Comparison of ENCODE assay signal across 25 cellular contexts in the genomic region with DNA sequence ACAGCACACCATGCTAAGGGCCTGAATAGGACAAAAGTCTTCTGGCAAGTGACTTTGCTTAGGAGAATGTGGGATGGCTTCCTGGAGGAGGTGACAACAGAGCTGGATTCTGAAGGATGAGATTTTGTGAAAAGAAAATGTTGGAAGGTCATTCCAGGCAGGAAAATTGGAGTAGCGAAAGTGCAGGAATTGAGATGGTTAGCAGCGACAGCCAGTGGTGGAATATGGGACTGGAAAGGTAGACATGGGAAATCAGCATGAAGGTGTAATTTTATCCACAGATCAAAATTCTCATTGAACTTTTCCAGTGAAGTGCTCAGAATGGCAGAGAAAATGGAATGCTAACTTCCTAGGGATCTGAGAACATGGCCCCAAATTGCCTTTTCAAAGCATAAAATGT. TPM values are rescaled to one million over a fixed set of nuclear protein-coding genes. Genes with fewer than 3 reads are reported as not detected.
A peak's percentile ranks its signal among the peaks of the same experiment; 100 is the strongest.
DNase-seq lines count a peak whose midpoint lies in the region; ATAC-seq and TF ChIP-seq lines count a peak whose summit lies in the region.
"Had no signal": no experiment of that assay in that cellular context is flagged by ENCODE, and none has a peak within 500 bp of the region (broad histone marks: within the 10 kb centered on the region; RNA-seq: fewer than 3 reads in every experiment).

No MANE protein-coding gene starts in this region.

- H3K27me3 Mint-ChIP-seq in activated naive CD8-positive, alpha-beta T cell treated with anti-CD3 and anti-CD28 coated beads, Interleukin-2, amount 50 U/mL, for 24 hours = peaks cover 9% of the 10 kb centered on the region
- H3K27me3 Mint-ChIP-seq in activated naive CD8-positive, alpha-beta T cell treated with anti-CD3 and anti-CD28 coated beads for 36 hours = no peaks in the 10 kb centered on the region
- H3K27me3 Mint-ChIP-seq in effector memory CD8-positive, alpha-beta T cell = peaks cover 37 to 48% of the 10 kb centered on the region in 2 donors
- peaks cover 11% of the 10 kb centered on the region for H3K27me3 Mint-ChIP-seq in activated T-cell treated with anti-CD3 and anti-CD28 coated beads, Interleukin-2, amount 50 U/mL, for 24 hours

- H3K36me3 ChIP-seq in osteoblast (ENCODE audit: insufficient read depth, low read length) = no peaks in the 10 kb centered on the region

- no peak for DNase-seq in activated naive CD8-positive, alpha-beta T cell treated with anti-CD3 and anti-CD28 coated beads, Interleukin-2, amount 50 U/mL, for 24 hours
- no peak for DNase-seq in activated naive CD8-positive, alpha-beta T cell treated with anti-CD3 and anti-CD28 coated beads for 36 hours
- DNase-seq in fibroblast of the aortic adventitia (ENCODE audit: low read depth) (no peak), osteoblast (ENCODE audit: insufficient read length, low spot score, missing footprints) (no peak), SKM-1 (lab: John Stamatoyannopoulos, UW; ENCODE audit: unreplicated experiment) (no peak)
- no peak for DNase-seq in effector memory CD8-positive, alpha-beta T cell
- no peak for DNase-seq in activated T-cell treated with anti-CD3 and anti-CD28 coated beads, Interleukin-2, amount 50 U/mL, for 24 hours
- DNase-seq: COR-L47, DMS 273 treated with DMSO at 0.1 percent for 48 hours, DND-41, H7, Kasumi-1, NCI-H1105 treated with DMSO at 0.1 percent for 48 hours, NCI-H1694 treated with DMSO at 0.1 percent for 48 hours, NCI-H2107, NCI-H510A treated with DMSO at 0.1 percent for 48 hours, NCI-H82, PC-9, SIG-M5 had no signal

- H3K4me3 ChIP-seq in fibroblast of the aortic adventitia (ENCODE audit: low read depth, low read length) = no peak overlapping the region
- H3K4me3 ChIP-seq in osteoblast (ENCODE audit: insufficient read depth, low read length) = no peak overlapping the region
- H3K4me3 ChIP-seq: PC-9 had no signal

- H3K9me3 ChIP-seq in osteoblast (ENCODE audit: low read depth, low read length) = no peaks in the 10 kb centered on the region

- H3K4me3 Mint-ChIP-seq in activated naive CD8-positive, alpha-beta T cell treated with anti-CD3 and anti-CD28 coated beads, Interleukin-2, amount 50 U/mL, for 24 hours = no peak overlapping the region
- no peak overlapping the region for H3K4me3 Mint-ChIP-seq in activated naive CD8-positive, alpha-beta T cell treated with anti-CD3 and anti-CD28 coated beads for 36 hours
- no peak overlapping the region for H3K4me3 Mint-ChIP-seq in effector memory CD8-positive, alpha-beta T cell
- H3K4me3 Mint-ChIP-seq in activated T-cell treated with anti-CD3 and anti-CD28 coated beads, Interleukin-2, amount 50 U/mL, for 24 hours = no peak overlapping the region
- H3K4me3 Mint-ChIP-seq: CD14-positive monocyte had no signal

- no peak overlapping the region for H2AFZ ChIP-seq in osteoblast (ENCODE audit: low read length)
- H2AFZ ChIP-seq: PC-9 had no signal

- peaks cover 9% of the 10 kb centered on the region for H3K36me3 Mint-ChIP-seq in activated naive CD8-positive, alpha-beta T cell treated with anti-CD3 and anti-CD28 coated beads, Interleukin-2, amount 50 U/mL, for 24 hours (ENCODE audit: low read depth)
- peaks cover 6% of the 10 kb centered on the region for H3K36me3 Mint-ChIP-seq in activated naive CD8-positive, alpha-beta T cell treated with anti-CD3 and anti-CD28 coated beads for 36 hours
- peaks cover 3% of the 10 kb centered on the region for H3K36me3 Mint-ChIP-seq in effector memory CD8-positive, alpha-beta T cell (ENCODE audit: insufficient read depth)
- no peaks in the 10 kb centered on the region for H3K36me3 Mint-ChIP-seq in activated T-cell treated with anti-CD3 and anti-CD28 coated beads, Interleukin-2, amount 50 U/mL, for 24 hours (ENCODE audit: low read depth)
- H3K36me3 Mint-ChIP-seq: CD14-positive monocyte, IgD-negative memory B cell had no signal

- H4K20me1 ChIP-seq in osteoblast (ENCODE audit: insufficient read depth, low read length) = no peaks in the 10 kb centered on the region

- H3K4me2 ChIP-seq in osteoblast (ENCODE audit: insufficient read depth, low read length) = no peak overlapping the region
- H3K4me2 ChIP-seq: PC-9 had no signal

- H3K27me3 ChIP-seq in osteoblast (ENCODE audit: insufficient read depth, low read length) = peaks cover 68% of the 10 kb centered on the region

- H3K27ac ChIP-seq in osteoblast (ENCODE audit: low read depth, low read length) = no peak overlapping the region
- H3K27ac ChIP-seq: HL-60, PC-9, RWPE1 had no signal

- H3K4me1 Mint-ChIP-seq in activated naive CD8-positive, alpha-beta T cell treated with anti-CD3 and anti-CD28 coated beads, Interleukin-2, amount 50 U/mL, for 24 hours = peaks cover 71% of the 10 kb centered on the region
- peaks cover 36% of the 10 kb centered on the region for H3K4me1 Mint-ChIP-seq in activated naive CD8-positive, alpha-beta T cell treated with anti-CD3 and anti-CD28 coated beads for 36 hours
- H3K4me1 Mint-ChIP-seq in effector memory CD8-positive, alpha-beta T cell (ENCODE audit: low read depth in 2 of 2) = no peaks in the 10 kb centered on the region
- peaks cover 49% of the 10 kb centered on the region for H3K4me1 Mint-ChIP-seq in activated T-cell treated with anti-CD3 and anti-CD28 coated beads, Interleukin-2, amount 50 U/mL, for 24 hours (ENCODE audit: low read depth)

- peaks cover 5% of the 10 kb centered on the region for H3K9me3 Mint-ChIP-seq in activated naive CD8-positive, alpha-beta T cell treated with anti-CD3 and anti-CD28 coated beads, Interleukin-2, amount 50 U/mL, for 24 hours
- H3K9me3 Mint-ChIP-seq in activated naive CD8-positive, alpha-beta T cell treated with anti-CD3 and anti-CD28 coated beads for 36 hours = peaks cover 1% of the 10 kb centered on the region
- H3K9me3 Mint-ChIP-seq in effector memory CD8-positive, alpha-beta T cell = no peaks in the 10 kb centered on the region
- no peaks in the 10 kb centered on the region for H3K9me3 Mint-ChIP-seq in activated T-cell treated with anti-CD3 and anti-CD28 coated beads, Interleukin-2, amount 50 U/mL, for 24 hours
- H3K9me3 Mint-ChIP-seq: CD14-positive monocyte, IgD-negative memory B cell had no signal

- ATAC-seq in activated naive CD8-positive, alpha-beta T cell treated with anti-CD3 and anti-CD28 coated beads, Interleukin-2, amount 50 U/mL, for 24 hours = no peak
- no peak for ATAC-seq in effector memory CD8-positive, alpha-beta T cell (replicated peaks)
- ATAC-seq: SK-N-SH treated with all-trans-retinoic acid at 6 μM for 48 hours had no signal

- TF ChIP-seq CTCF in LNCAP (IDR thresholded peaks at IDR 0.05) (peak; percentile 15; the same call in 1 of the 2 replicates), fibroblast of the aortic adventitia (IDR thresholded peaks at IDR 0.05; ENCODE audit: insufficient read depth, low read length) (peak; percentile 31), osteoblast (IDR thresholded peaks at IDR 0.05; ENCODE audit: extremely low read depth, low read depth, low read length) (peak; percentile 5)

- peak overlapping the region; percentile 71 for H3K27ac Mint-ChIP-seq in activated naive CD8-positive, alpha-beta T cell treated with anti-CD3 and anti-CD28 coated beads, Interleukin-2, amount 50 U/mL, for 24 hours
- no peak overlapping the region for H3K27ac Mint-ChIP-seq in activated naive CD8-positive, alpha-beta T cell treated with anti-CD3 and anti-CD28 coated beads for 36 hours
- no peak overlapping the region for H3K27ac Mint-ChIP-seq in effector memory CD8-positive, alpha-beta T cell
- no peak overlapping the region for H3K27ac Mint-ChIP-seq in activated T-cell treated with anti-CD3 and anti-CD28 coated beads, Interleukin-2, amount 50 U/mL, for 24 hours

- no peaks in the 10 kb centered on the region for H3K79me2 ChIP-seq in osteoblast (ENCODE audit: insufficient read depth, low read length)

- no peaks in the 10 kb centered on the region for H3K4me1 ChIP-seq in osteoblast (ENCODE audit: insufficient read depth, low read length)

RNA-seq across cellular contexts. Expression of gene BACH2, which starts 5.7 kb away (rescaled TPM):
- 10 to 100 TPM; 73.1 to 78.0 TPM for total RNA-seq in activated naive CD8-positive, alpha-beta T cell treated with anti-CD3 and anti-CD28 coated beads for 36 hours
- total RNA-seq in fibroblast of the aortic adventitia (ENCODE audit: low replicate concordance) (0.27 and 0.65 TPM in 2 replicates), osteoblast (3.6 and 4.4 TPM in 2 replicates)

Comparison
In these comparisons a context has a peak if more than half of its experiments do, and no peak if none do; other contexts are left out.
1. RNA of gene BACH2, which starts 5.7 kb away (total RNA-seq): 73.1 to 78.0 TPM in activated naive CD8-positive, alpha-beta T cell treated with anti-CD3 and anti-CD28 coated beads for 36 hours; 3.6 to 4.4 TPM in osteoblast and 0.27 to 0.65 TPM in fibroblast of the aortic adventitia; every median in the first group is over 10 times any median in the second.
2. Peak in every context shown above with its lines, with median percentiles within 50 percentile points of each other: CTCF ChIP-seq.